Comparison of ENCODE assay signal across 8 cellular contexts in genomic region chr7:139109983-139110411, GRCh38. TPM values are rescaled to one million over a fixed set of nuclear protein-coding genes. Genes with fewer than 3 reads are reported as not detected.
DNase-seq lines count a peak whose midpoint lies in the region; ATAC-seq, FAIRE-seq and TF ChIP-seq lines count a peak whose summit lies in the region.

No MANE protein-coding gene starts in this region.

- peak overlapping the region; percentile 80 for H3K27ac ChIP-seq in brain microvascular endothelial cell
- peak overlapping the region; percentile 99 for H3K27ac ChIP-seq in muscle layer of duodenum (ENCODE audit: low read length)

- H3K36me3 ChIP-seq in BE2C (peaks cover 3% of the 10 kb centered on the region; the same call in 1 of the 2 replicates), brain microvascular endothelial cell (replicated peaks) (no peaks in the 10 kb centered on the region), muscle layer of duodenum (ENCODE audit: control insufficient read depth in 1 of 2, insufficient read depth in 2 of 2, low read length in 2 of 2) (no peaks in the 10 kb centered on the region)

- FAIRE-seq in urothelium cell line (lab: Jason Lieb, UNC), result no peak

- no peak for DNase-seq in BE2C
- DNase-seq in brain microvascular endothelial cell, result no peak
- no peak for DNase-seq in NCI-H1930 (lab: John Stamatoyannopoulos, UW)
- no peak for DNase-seq in urothelium cell line (ENCODE audit: low spot score)
- no peak for DNase-seq in germinal center (ENCODE audit: low spot score)
- no peak for DNase-seq in HuH-7.5 (ENCODE audit: low spot score)

- in situ Hi-C loops in brain microvascular endothelial cell (cut with HindIII; ENCODE audit: low pct_ligation_motif_present, low sequenced_read_pairs), result no loop called here

- H3K27me3 ChIP-seq in BE2C (no peaks in the 10 kb centered on the region), brain microvascular endothelial cell (replicated peaks) (no peaks in the 10 kb centered on the region), muscle layer of duodenum (ENCODE audit: low read depth, low read length) (no peaks in the 10 kb centered on the region)

- H3K9me3 ChIP-seq in BE2C (no peaks in the 10 kb centered on the region), muscle layer of duodenum (ENCODE audit: control insufficient read depth in 1 of 2, low read length in 2 of 2) (no peaks in the 10 kb centered on the region)

- H3K4me1 ChIP-seq in BE2C, result no peaks in the 10 kb centered on the region
- peaks cover 0 to 4% of the 10 kb centered on the region in 2 donors for H3K4me1 ChIP-seq in muscle layer of duodenum (ENCODE audit: control insufficient read depth in 1 of 2, insufficient read depth in 2 of 2, low read length in 2 of 2)

- TF ChIP-seq CTCF in BE2C (IDR thresholded peaks at IDR 0.05; ENCODE audit: low read depth, low read length) (no peak), brain microvascular endothelial cell (IDR thresholded peaks at IDR 0.05; ENCODE audit: low read depth, low read length, missing control alignments) (no peak)

- ATAC-seq in HG03025 (IDR thresholded peaks at IDR 0.05; ENCODE audit: low FRiP score, unreplicated experiment), result peak; percentile 2

- peak overlapping the region; percentile 95 for H3K4me3 ChIP-seq in BE2C (ENCODE audit: low read depth, low read length)
- peak overlapping the region; percentile 89 for H3K4me3 ChIP-seq in brain microvascular endothelial cell (ENCODE audit: low read depth, low read length)
- peak overlapping the region; percentile 94 to 100 for H3K4me3 ChIP-seq in muscle layer of duodenum (ENCODE audit: low read depth in 1 of 2, low read length in 2 of 2)

RNA-seq across cellular contexts. Expression of gene ZC3HAV1, which starts 0.5 kb away (rescaled TPM):
- 7.0 TPM for polyA plus RNA-seq in BE2C (2012; ENCODE audit: insufficient read depth, insufficient read length, low read depth)
